In the genomic region with DNA sequence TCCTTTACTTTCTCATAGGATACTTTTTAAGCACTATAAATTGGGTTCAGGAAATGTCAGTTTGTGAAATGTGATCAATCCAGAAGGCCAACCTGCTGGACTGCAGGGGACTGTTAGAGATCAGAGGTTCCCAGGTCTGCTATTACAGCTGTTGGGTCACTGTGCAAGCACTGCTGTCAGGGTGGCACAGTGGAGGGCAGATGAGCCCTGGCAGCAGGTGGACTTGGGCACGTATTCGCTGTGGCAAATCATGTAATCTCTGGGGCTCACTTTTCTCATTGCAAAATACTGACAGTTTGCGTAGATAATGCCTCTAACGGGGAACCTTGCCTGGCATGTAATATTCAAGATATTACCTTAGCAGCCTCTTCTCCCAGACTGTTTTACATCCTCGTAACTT, we compare ENCODE assay signal across 25 cellular contexts.
"Had no signal": no experiment of that assay in that cellular context is flagged by ENCODE, and none has a peak within 500 bp of the region (broad histone marks: within the 10 kb centered on the region; RNA-seq: fewer than 3 reads in every experiment).

No MANE protein-coding gene starts in this region.

- H3K27ac Mint-ChIP-seq: activated CD4-positive, alpha-beta memory T cell treated with anti-CD3 and anti-CD28 coated beads for 36 hours; activated naive CD4-positive, alpha-beta T cell treated with anti-CD3 and anti-CD28 coated beads, Interleukin-2, amount 10 ng/mL, durations not matched to agents 7 days and 5 days; activated naive CD8-positive, alpha-beta T cell treated with anti-CD3 and anti-CD28 coated beads, Interleukin-2, amount 50 U/mL, for 24 hours; effector memory CD8-positive, alpha-beta T cell; naive B cell; stimulated activated memory B cell treated with anti-CD40 and anti-IgM and Interleukin-4, amounts not matched to agents 10 μg/mL and 1 μg/mL and 100 μg/mL, for 72 hours had no signal

- H3K9ac ChIP-seq: SK-N-SH had no signal

- H3K27me3 ChIP-seq: gastrocnemius medialis, testis, upper lobe of right lung had no signal

- H3K27ac ChIP-seq: gastrocnemius medialis, prostate gland, testis, upper lobe of right lung had no signal

- H3K36me3 ChIP-seq: gastrocnemius medialis, prostate gland had no signal

- H3K4me2 ChIP-seq: SK-N-SH had no signal

- ATAC-seq: activated naive CD8-positive, alpha-beta T cell treated with anti-CD3 and anti-CD28 coated beads, Interleukin-2, amount 50 U/mL, for 24 hours; effector memory CD8-positive, alpha-beta T cell; esophagus mucosa; gastrocnemius medialis; left cardiac atrium; mucosa of descending colon; right cardiac atrium; stimulated activated memory B cell treated with anti-CD40 and anti-IgM and Interleukin-4, amounts not matched to agents 10 μg/mL and 1 μg/mL and 100 μg/mL, for 72 hours; upper lobe of right lung had no signal

- H3K4me1 ChIP-seq: gastrocnemius medialis, prostate gland, testis, upper lobe of right lung had no signal

- DNase-seq: activated CD4-positive, alpha-beta memory T cell treated with anti-CD3 and anti-CD28 coated beads for 36 hours; activated CD4-positive, alpha-beta T cell treated with anti-CD3 and anti-CD28 coated beads for 48 hours; activated effector memory CD4-positive, alpha-beta T cell treated with anti-CD3 and anti-CD28 coated beads, Interleukin-2, amount 50 U/mL, for 16 hours; activated naive CD4-positive, alpha-beta T cell treated with anti-CD3 and anti-CD28 coated beads, Interleukin-2, amount 10 ng/mL, durations not matched to agents 7 days and 5 days; activated naive CD8-positive, alpha-beta T cell treated with anti-CD3 and anti-CD28 coated beads, Interleukin-2, amount 50 U/mL, for 24 hours; activated T-cell treated with anti-CD3 and anti-CD28 coated beads for 4 hours; caudate nucleus; effector memory CD8-positive, alpha-beta T cell; gastrocnemius medialis; hypothalamus; left cardiac atrium; mesenchymal stem cell; mucosa of descending colon; naive B cell; right cardiac atrium; SK-N-SH; small intestine; stimulated activated CD4-positive, alpha-beta T cell treated with anti-CD3 and anti-CD28 coated beads, Interleukin-15, amount 100 ng/mL, for 24 hours; T-helper 2 cell; testis; upper lobe of right lung had no signal

- H3K9me3 ChIP-seq: gastrocnemius medialis, mucosa of descending colon, prostate gland, SK-N-SH, testis, upper lobe of right lung had no signal

- H3K27me3 Mint-ChIP-seq: brain; stimulated activated memory B cell treated with anti-CD40 and anti-IgM and Interleukin-4, amounts not matched to agents 10 μg/mL and 1 μg/mL and 100 μg/mL, for 72 hours had no signal

- H3K4me1 Mint-ChIP-seq: activated naive CD4-positive, alpha-beta T cell treated with anti-CD3 and anti-CD28 coated beads, Interleukin-2, amount 10 ng/mL, durations not matched to agents 7 days and 5 days; activated naive CD8-positive, alpha-beta T cell treated with anti-CD3 and anti-CD28 coated beads, Interleukin-2, amount 50 U/mL, for 24 hours had no signal

- H3K36me3 Mint-ChIP-seq: activated CD4-positive, alpha-beta memory T cell treated with anti-CD3 and anti-CD28 coated beads for 36 hours; activated naive CD4-positive, alpha-beta T cell treated with anti-CD3 and anti-CD28 coated beads, Interleukin-2, amount 10 ng/mL, durations not matched to agents 7 days and 5 days had no signal

- H3K4me3 Mint-ChIP-seq: activated CD4-positive, alpha-beta memory T cell treated with anti-CD3 and anti-CD28 coated beads for 36 hours; activated naive CD4-positive, alpha-beta T cell treated with anti-CD3 and anti-CD28 coated beads, Interleukin-2, amount 10 ng/mL, durations not matched to agents 7 days and 5 days; activated naive CD8-positive, alpha-beta T cell treated with anti-CD3 and anti-CD28 coated beads, Interleukin-2, amount 50 U/mL, for 24 hours; brain; effector memory CD8-positive, alpha-beta T cell; naive B cell; stimulated activated memory B cell treated with anti-CD40 and anti-IgM and Interleukin-4, amounts not matched to agents 10 μg/mL and 1 μg/mL and 100 μg/mL, for 72 hours had no signal

- H3K9me3 Mint-ChIP-seq: activated naive CD4-positive, alpha-beta T cell treated with anti-CD3 and anti-CD28 coated beads, Interleukin-2, amount 10 ng/mL, durations not matched to agents 7 days and 5 days; activated naive CD8-positive, alpha-beta T cell treated with anti-CD3 and anti-CD28 coated beads, Interleukin-2, amount 50 U/mL, for 24 hours; effector memory CD8-positive, alpha-beta T cell; stimulated activated memory B cell treated with anti-CD40 and anti-IgM and Interleukin-4, amounts not matched to agents 10 μg/mL and 1 μg/mL and 100 μg/mL, for 72 hours had no signal

- H3K4me3 ChIP-seq: gastrocnemius medialis, mucosa of descending colon, prostate gland, testis, upper lobe of right lung had no signal
